In the genomic region with DNA sequence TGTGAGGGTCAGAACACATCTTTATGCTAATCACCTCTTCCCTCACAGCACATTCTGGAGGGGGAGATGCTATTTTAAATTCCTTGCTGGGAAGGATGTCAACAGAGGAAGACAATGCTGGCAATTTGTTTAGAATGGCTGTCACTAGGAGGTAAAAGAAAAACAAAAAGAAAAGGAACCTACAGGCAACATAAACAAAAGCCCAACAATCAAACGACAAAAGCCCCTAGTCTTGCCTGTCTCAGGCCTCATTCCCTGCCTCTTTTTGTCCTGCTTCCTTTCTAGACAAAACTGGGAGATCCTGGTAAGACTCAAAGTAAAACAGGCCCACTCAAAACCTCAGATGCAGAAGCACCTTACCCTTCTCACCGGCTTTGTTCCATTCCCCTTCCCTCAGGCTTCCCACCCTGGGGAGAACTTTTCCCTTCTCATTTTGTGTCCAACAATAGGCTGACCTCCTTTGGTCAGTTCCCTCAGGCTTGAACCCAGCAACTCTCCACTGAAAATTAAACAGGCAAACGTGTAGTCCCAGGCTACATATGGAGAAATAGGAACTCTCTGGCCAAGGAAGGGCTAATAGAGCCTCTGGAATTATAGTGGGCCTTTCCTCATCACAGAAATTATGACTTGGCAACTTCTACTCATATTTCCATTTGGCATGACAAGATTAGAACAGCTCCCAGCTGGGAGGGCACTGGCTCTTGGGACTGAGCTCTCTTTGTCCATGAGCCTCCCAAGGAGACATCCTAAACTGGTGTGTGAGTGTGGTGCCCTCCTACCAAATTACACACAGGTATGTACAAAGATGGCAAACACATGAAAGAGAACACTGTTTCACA, we compare ENCODE assay signal across 21 cellular contexts.
DNase-seq lines count a peak whose midpoint lies in the region; ATAC-seq and TF ChIP-seq lines count a peak whose summit lies in the region.
"Had no signal": no experiment of that assay in that cellular context is flagged by ENCODE, and none has a peak within 500 bp of the region (broad histone marks: within the 10 kb centered on the region; RNA-seq: fewer than 3 reads in every experiment).

No MANE protein-coding gene starts in this region.

- intact Hi-C loops in breast epithelium (cut with DNase I; ENCODE audit: low total_unique reads), result no loop called here
- intact Hi-C loops in testis (cut with DNase I; ENCODE audit: low total_unique reads), result no loop called here

- no peaks in the 10 kb centered on the region for H3K27me3 Mint-ChIP-seq in HFFc6 (ENCODE audit: insufficient read depth)

- no peaks in the 10 kb centered on the region for H3K9me3 Mint-ChIP-seq in HFFc6

- TF ChIP-seq CTCF in breast epithelium (IDR thresholded peaks at IDR 0.05), result no peak
- no peak for TF ChIP-seq CTCF in HFFc6 (IDR thresholded peaks at IDR 0.05)
- no peak for TF ChIP-seq CTCF in testis (IDR thresholded peaks at IDR 0.05)

- no peak overlapping the region for H3K4me3 Mint-ChIP-seq in HFFc6

- peaks cover 20% of the 10 kb centered on the region for H3K4me1 Mint-ChIP-seq in HFFc6 (ENCODE audit: low read depth)

- 60 to 63% methylated on average over 3 of the region's 3 CpGs for whole genome bisulfite sequencing in testis, 2 donors

- no peaks in the 10 kb centered on the region for H3K9me3 ChIP-seq in breast epithelium
- no peaks in the 10 kb centered on the region for H3K9me3 ChIP-seq in testis
- H3K9me3 ChIP-seq: esophagus muscularis mucosa, transverse colon had no signal

- H3K36me3 ChIP-seq in breast epithelium, result no peaks in the 10 kb centered on the region
- H3K36me3 ChIP-seq in testis (ENCODE audit: low read depth, missing control alignments), result no peaks in the 10 kb centered on the region
- H3K36me3 ChIP-seq: esophagus muscularis mucosa, transverse colon had no signal

- peaks cover 12% of the 10 kb centered on the region for H3K36me3 Mint-ChIP-seq in HFFc6 (ENCODE audit: low read depth)

- H3K27me3 ChIP-seq in breast epithelium (no peaks in the 10 kb centered on the region), testis (no peaks in the 10 kb centered on the region)
- H3K27me3 ChIP-seq: esophagus muscularis mucosa, transverse colon had no signal

- H3K27ac ChIP-seq in breast epithelium, result peak overlapping the region; percentile 83 to 89
- H3K27ac ChIP-seq in testis, result no peak overlapping the region
- H3K27ac ChIP-seq: coronary artery, esophagus muscularis mucosa, transverse colon had no signal

- no peak for TF ChIP-seq POLR2A in breast epithelium (IDR thresholded peaks at IDR 0.05)
- TF ChIP-seq POLR2A in testis (IDR thresholded peaks at IDR 0.05), result no peak

- H3K4me1 ChIP-seq in breast epithelium (peaks cover 0 to 5% of the 10 kb centered on the region in 2 donors), testis (no peaks in the 10 kb centered on the region)
- H3K4me1 ChIP-seq: esophagus muscularis mucosa, transverse colon had no signal

- no peak overlapping the region for H3K27ac Mint-ChIP-seq in HFFc6

- ATAC-seq in HG02678 (IDR thresholded peaks at IDR 0.05; ENCODE audit: unreplicated experiment), result no peak

- DNase-seq in NCI-H748 (lab: John Stamatoyannopoulos, UW; ENCODE audit: unreplicated experiment), result peak; percentile 43
- no peak for DNase-seq in NCI-H748 treated with DMSO at 0.1 percent for 48 hours (lab: John Stamatoyannopoulos, UW)
- DNase-seq in breast epithelium (ENCODE audit: low spot score in 2 of 2), result no peak
- DNase-seq in iPS-NIHi11 (ENCODE audit: low spot score), result peak; percentile 60
- DNase-seq in NCI-H526 (lab: John Stamatoyannopoulos, UW), result no peak
- no peak for DNase-seq in HFFc6
- DNase-seq in testis, result no peak
- DNase-seq: 8988T; activated CD4-positive, alpha-beta T cell treated with anti-CD3 and anti-CD28 coated beads for 1 hour; activated gamma-delta T cell; C1 segment of cervical spinal cord; DMS79 treated with DMSO at 0.1 percent for 48 hours; NCI-H345; SIG-M5; stimulated activated CD4-positive, alpha-beta T cell treated with anti-CD3 and anti-CD28 coated beads, Interleukin-4, amount 100 ng/mL, for 24 hours; stimulated activated CD8-positive, alpha-beta memory T cell treated with anti-CD3 and anti-CD28 coated beads, Interleukin-4, amount 100 ng/mL, for 48 hours; transverse colon had no signal

- H3K4me3 ChIP-seq in breast epithelium, result no peak overlapping the region
- H3K4me3 ChIP-seq in testis, result no peak overlapping the region
- H3K4me3 ChIP-seq: coronary artery, esophagus muscularis mucosa, skin epidermis, transverse colon had no signal

Comparison
In these comparisons a context has a peak if more than half of its experiments do, and no peak if none do; other contexts are left out.
1. DNase-seq: peak in NCI-H748 (single experiment) and iPS-NIHi11 (single experiment); none in NCI-H748 treated with DMSO at 0.1 percent for 48 hours (single experiment), breast epithelium (0 of 2), NCI-H526 (0 of 2), HFFc6 (single experiment) and testis (single experiment).
2. H3K27ac ChIP-seq: peak in breast epithelium (2 of 2); none in testis (0 of 2).